Comparison of ENCODE assay signal across 9 cellular contexts in genomic region chr9:115035872-115036612, GRCh38.
DNase-seq lines count a peak whose midpoint lies in the region; ATAC-seq, FAIRE-seq and TF ChIP-seq lines count a peak whose summit lies in the region.
"Had no signal": no experiment of that assay in that cellular context is flagged by ENCODE, and none has a peak within 500 bp of the region (broad histone marks: within the 10 kb centered on the region; RNA-seq: fewer than 3 reads in every experiment).

No MANE protein-coding gene starts in this region.

- H3K36me3 ChIP-seq in right atrium auricular region (no peaks in the 10 kb centered on the region), SK-N-SH (replicated peaks in 1 of 2; ENCODE audit: control insufficient read depth in 1 of 2, insufficient read depth in 2 of 2, low read length in 1 of 2) (peaks cover 76 to 83% of the 10 kb centered on the region in 2 experiments), esophagus squamous epithelium (no peaks in the 10 kb centered on the region)

- TF ChIP-seq POLR2A in esophagus squamous epithelium (IDR thresholded peaks at IDR 0.05): no peak

- no peaks in the 10 kb centered on the region for H3K9me2 ChIP-seq in SK-N-SH

- no peaks in the 10 kb centered on the region for H3K79me2 ChIP-seq in SK-N-SH (ENCODE audit: insufficient read depth)

- POLR2A ChIA-PET in SK-N-SH (lab: Yijun Ruan, JAX): no interaction called here

- no peak for TF ChIP-seq RAD21 in SK-N-SH (IDR thresholded peaks at IDR 0.05; ENCODE audit: low read length)

- H2AFZ ChIP-seq in SK-N-SH (ENCODE audit: low read depth): no peak overlapping the region

- DNase-seq in Right ventricle myocardium superior (no peak), right atrium auricular region (ENCODE audit: low spot score) (no peak), SK-N-SH (no peak), esophagus squamous epithelium (lab: John Stamatoyannopoulos, UW) (no peak), GOT3 (lab: John Stamatoyannopoulos, UW) (no peak), D721Med (ENCODE audit: insufficient read length, low spot score) (no peak)
- peak; percentile 19 for DNase-seq in stimulated activated CD4-positive, alpha-beta T cell treated with anti-CD3 and anti-CD28 coated beads, Interleukin-4, amount 100 ng/mL, for 1 hour

- TF ChIP-seq EP300 in SK-N-SH (IDR thresholded peaks at IDR 0.05; ENCODE audit: borderline replicate concordance in 1 of 2, low read depth in 1 of 2, low read length in 1 of 2): no peak; a peak in 1 of 4 replicates

- peak; percentile 81 for ATAC-seq in Right ventricle myocardium superior (ENCODE audit: poor library complexity)
- ATAC-seq in HG02885 (IDR thresholded peaks at IDR 0.05; ENCODE audit: poor library complexity, unreplicated experiment): peak; percentile 89

- 85% methylated on average over 17 of the region's 17 CpGs for WGBS in SK-N-SH (ENCODE audit: low lambda C conversion rate)
- 60 to 70% methylated on average over 17 of the region's 17 CpGs for WGBS in esophagus squamous epithelium, 2 donors

- H3K27me3 ChIP-seq in right atrium auricular region: no peaks in the 10 kb centered on the region
- no peaks in the 10 kb centered on the region for H3K27me3 ChIP-seq in SK-N-SH (ENCODE audit: insufficient read depth)
- no peaks in the 10 kb centered on the region for H3K27me3 ChIP-seq in esophagus squamous epithelium

- intact Hi-C loops in Right ventricle myocardium superior (cut with DNase I): no loop called here
- intact Hi-C loops in esophagus squamous epithelium (cut with DNase I): no loop called here

- H3K9ac ChIP-seq in SK-N-SH: no peak overlapping the region

- TF ChIP-seq CTCF in right atrium auricular region (IDR thresholded peaks at IDR 0.05): no peak
- no peak for TF ChIP-seq CTCF in SK-N-SH (IDR thresholded peaks at IDR 0.05)
- no peak for TF ChIP-seq CTCF in esophagus squamous epithelium (IDR thresholded peaks at IDR 0.05)
- no peak for TF ChIP-seq CTCF in D721Med (IDR thresholded peaks at IDR 0.05; ENCODE audit: insufficient read depth, missing control alignments)

- no peaks in the 10 kb centered on the region for H4K20me1 ChIP-seq in SK-N-SH (ENCODE audit: insufficient read depth)

- H3K4me1 ChIP-seq in right atrium auricular region (peaks cover 0 to 8% of the 10 kb centered on the region in 2 donors), SK-N-SH (ENCODE audit: control insufficient read depth in 1 of 2, insufficient read depth in 2 of 2, low read depth in 1 of 2, low read length in 1 of 2) (peaks cover 0 to 21% of the 10 kb centered on the region in 2 experiments), esophagus squamous epithelium (peaks cover 0 to 31% (median 19%) of the 10 kb centered on the region in 3 donors)

- H3K4me2 ChIP-seq in SK-N-SH: peak overlapping the region; percentile 39; the same call in 1 of the 2 replicates

- H3K4me3 ChIP-seq in right atrium auricular region: no peak overlapping the region
- H3K4me3 ChIP-seq in SK-N-SH (ENCODE audit: low read depth in 2 of 2, low read length in 1 of 2): no peak overlapping the region
- H3K4me3 ChIP-seq in esophagus squamous epithelium: no peak overlapping the region

- H3K27ac ChIP-seq in right atrium auricular region (peak overlapping the region in 1 of 2 donors; percentile 35), SK-N-SH (ENCODE audit: low read depth in 2 of 2, low read length in 1 of 2) (peak overlapping the region; percentile 75 to 80; a peak in 3 of 4 replicates), esophagus squamous epithelium (peak overlapping the region; percentile 15 to 79 (median 43))

- H3K9me3 ChIP-seq in right atrium auricular region (no peaks in the 10 kb centered on the region), SK-N-SH (no peaks in the 10 kb centered on the region), esophagus squamous epithelium (no peaks in the 10 kb centered on the region)

- no peak for FAIRE-seq in D721Med (lab: Jason Lieb, UNC)
- FAIRE-seq: G401.6 had no signal

- H3F3A ChIP-seq in SK-N-SH (replicated peaks; ENCODE audit: insufficient read depth): peaks cover 74% of the 10 kb centered on the region

- CTCF ChIA-PET in SK-N-SH (lab: Yijun Ruan, JAX): interaction anchor here (3.5 kb wide), 1 partner anchor 21 kb away, joined by 12 read pairs; no protein-coding TSS in a partner anchor

TF ChIP-seq in SK-N-SH, 30 proteins besides CTCF, POLR2A, EP300 and RAD21:
- TF ChIP-seq TCF12 (IDR thresholded peaks at IDR 0.05) (peak; percentile 37), PBX3 (IDR thresholded peaks at IDR 0.05) (no peak), NFIC (IDR thresholded peaks at IDR 0.05; ENCODE audit: borderline replicate concordance) (0 out of 2 replicates have a peak, but pooled peaks have one; percentile 13), RCOR1 (IDR thresholded peaks at IDR 0.05; ENCODE audit: low read length) (no peak), FOSL2 (IDR thresholded peaks at IDR 0.05; ENCODE audit: borderline replicate concordance, low read depth) (0 out of 2 replicates have a peak, but pooled peaks have one; percentile 1), MAX (IDR thresholded peaks at IDR 0.05; ENCODE audit: low read depth) (peak; percentile 29; the same call in 1 of the 2 replicates), TEAD4 (IDR thresholded peaks at IDR 0.05; ENCODE audit: borderline replicate concordance, insufficient read depth) (peak; percentile 24; the same call in 1 of the 2 replicates)
